Comparison of ENCODE assay signal across 10 cellular contexts in genomic region chr7:22447759-22448158, GRCh38. TPM values are rescaled to one million over a fixed set of nuclear protein-coding genes. Genes with fewer than 3 reads are reported as not detected.
DNase-seq lines count a peak whose midpoint lies in the region; ATAC-seq, FAIRE-seq and TF ChIP-seq lines count a peak whose summit lies in the region.
"Had no signal": no experiment of that assay in that cellular context is flagged by ENCODE, and none has a peak within 500 bp of the region (broad histone marks: within the 10 kb centered on the region; RNA-seq: fewer than 3 reads in every experiment).

No MANE protein-coding gene starts in this region.

- H3K4me3 ChIP-seq in BLaER1 treated with 17β-estradiol and CSF1 and Interleukin-3, amounts not matched to agents 10 nM and 100 nM: no peak overlapping the region

- POLR2A ChIA-PET in T-cell (lab: Charles Lee): no interaction called here

- no peak for TF ChIP-seq CTCF in D721Med (IDR thresholded peaks at IDR 0.05; ENCODE audit: insufficient read depth, missing control alignments)

- peak; percentile 77 for ATAC-seq in GM18907 (IDR thresholded peaks at IDR 0.05; ENCODE audit: unreplicated experiment)
- peak; percentile 79 for ATAC-seq in HG02840 (IDR thresholded peaks at IDR 0.05; ENCODE audit: low FRiP score, unreplicated experiment)
- no peak for ATAC-seq in T-cell (replicated peaks in 1 of 4)

- peak overlapping the region in 9 of 11 experiments; percentile 35 to 95 (median 91); a peak in 18 of 22 replicates for H3K4me2 ChIP-seq in BLaER1 treated with 17β-estradiol and CSF1 and Interleukin-3, amounts not matched to agents 10 nM and 100 nM

- H3K27me3 ChIP-seq in BLaER1 treated with 17β-estradiol and CSF1 and Interleukin-3, amounts not matched to agents 10 nM and 100 nM: peaks cover 0 to 30% (median 0%) of the 10 kb centered on the region in 11 experiments; a peak in 5 of 22 replicates

- H3K27ac Mint-ChIP-seq in T-cell: no peak overlapping the region

- peaks cover 40 to 73% (median 65%) of the 10 kb centered on the region in 10 experiments for H3K4me1 ChIP-seq in BLaER1 treated with 17β-estradiol and CSF1 and Interleukin-3, amounts not matched to agents 10 nM and 100 nM

- H3K4me1 Mint-ChIP-seq in T-cell: peaks cover 12 to 19% (median 19%) of the 10 kb centered on the region in 3 donors

- peaks cover 18 to 24% of the 10 kb centered on the region in 2 donors for H3K27me3 Mint-ChIP-seq in T-cell

- no peak overlapping the region for H3K4me3 Mint-ChIP-seq in T-cell

- no peak overlapping the region for H3K9ac ChIP-seq in BLaER1 treated with 17β-estradiol and CSF1 and Interleukin-3, amounts not matched to agents 10 nM and 100 nM

- DNase-seq in NCI-H146 treated with DMSO at 0.1 percent for 48 hours (lab: John Stamatoyannopoulos, UW; ENCODE audit: unreplicated experiment) (peak; percentile 86), T-cell (no peak), H54 (ENCODE audit: insufficient read length, low spot score) (no peak), epidermal melanocyte (ENCODE audit: insufficient read length, low spot score) (no peak), D721Med (ENCODE audit: insufficient read length, low spot score) (no peak)
- DNase-seq: activated naive CD4-positive, alpha-beta T cell treated with anti-CD3 and anti-CD28 coated beads, Interleukin-2, amount 50 U/mL, for 16 hours; stimulated activated CD4-positive, alpha-beta T cell treated with anti-CD3 and anti-CD28 coated beads, Interleukin-4, amount 100 ng/mL, for 24 hours had no signal

- no peak for TF ChIP-seq POLR2A in H54 (IDR thresholded peaks at IDR 0.05; ENCODE audit: low read depth, low read length)

- no peaks in the 10 kb centered on the region for H3K36me3 ChIP-seq in BLaER1 treated with 17β-estradiol and CSF1 and Interleukin-3, amounts not matched to agents 10 nM and 100 nM

- FAIRE-seq in H54 (lab: Jason Lieb, UNC) (no peak), D721Med (lab: Jason Lieb, UNC) (no peak)

- H3K27ac ChIP-seq in BLaER1 treated with 17β-estradiol and CSF1 and Interleukin-3, amounts not matched to agents 10 nM and 100 nM: peak overlapping the region in 4 of 11 experiments; percentile 91 to 98 (median 93); a peak in 7 of 22 replicates

- no peaks in the 10 kb centered on the region for H3K9me3 Mint-ChIP-seq in T-cell

- H3K36me3 Mint-ChIP-seq in T-cell: no peaks in the 10 kb centered on the region

- H4K20me1 ChIP-seq in BLaER1 treated with 17β-estradiol and CSF1 and Interleukin-3, amounts not matched to agents 10 nM and 100 nM: peaks cover 0 to 13% (median 0%) of the 10 kb centered on the region in 11 experiments; a peak in 5 of 22 replicates

- CTCF ChIA-PET in T-cell (lab: Charles Lee): no interaction called here

- H3K9me3 ChIP-seq in BLaER1 treated with 17β-estradiol and CSF1 and Interleukin-3, amounts not matched to agents 10 nM and 100 nM (replicated peaks in 1 of 11): peaks cover 4 to 20% (median 12%) of the 10 kb centered on the region in 11 experiments; a peak in 12 of 22 replicates

RNA-seq across cellular contexts. Expression of gene STEAP1B, which starts 52.2 kb away (rescaled TPM):
- total RNA-seq in T-cell: under 1 TPM in 4 of 5 donors, not detected in 1; 0.28 to 0.44 (median 0.31) TPM

Comparison
In these comparisons a context has a peak if more than half of its experiments do, and no peak if none do; other contexts are left out.
1. ATAC-seq: peak in GM18907 (single experiment) and HG02840 (single experiment); none in T-cell (0 of 4).